Comparison of ENCODE assay signal across 1 cellular context in the genomic region with DNA sequence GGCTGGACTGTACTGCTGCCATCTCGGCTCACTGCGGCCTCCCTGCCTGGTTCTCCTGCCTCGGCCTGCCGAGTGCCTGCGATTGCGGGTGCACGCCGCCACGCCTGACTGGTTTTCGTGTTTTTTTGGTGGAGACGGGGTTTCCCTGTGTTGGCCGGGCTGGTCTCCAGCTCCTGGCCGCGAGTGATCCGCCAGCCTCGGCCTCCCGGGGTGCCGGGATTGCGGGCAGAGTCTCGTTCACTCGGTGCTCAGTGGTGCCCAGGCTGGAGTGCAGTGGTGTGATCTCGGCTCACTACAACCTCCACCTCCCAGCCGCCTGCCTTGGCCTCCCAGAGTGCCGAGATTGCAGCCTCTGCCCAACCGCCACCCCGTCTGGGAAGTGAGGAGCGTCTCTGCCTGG.
DNase-seq lines count a peak whose midpoint lies in the region; ATAC-seq lines count a peak whose summit lies in the region.
"Not testable (repeated sequence)": the region's sequence is repeated elsewhere in the genome, so short reads cannot be mapped to it uniquely, and the experiment has no call there.

No MANE protein-coding gene starts in this region.

- H3K36me3 Mint-ChIP-seq in stimulated activated naive B cell treated with anti-CD40 and anti-IgM and Interleukin-4, amounts not matched to agents 10 μg/mL and 1 μg/mL and 100 μg/mL, for 72 hours, result not testable (repeated sequence)

- H3K4me3 Mint-ChIP-seq in stimulated activated naive B cell treated with anti-CD40 and anti-IgM and Interleukin-4, amounts not matched to agents 10 μg/mL and 1 μg/mL and 100 μg/mL, for 72 hours, result not testable (repeated sequence)

- H3K27ac Mint-ChIP-seq in stimulated activated naive B cell treated with anti-CD40 and anti-IgM and Interleukin-4, amounts not matched to agents 10 μg/mL and 1 μg/mL and 100 μg/mL, for 72 hours, result peak overlapping the region; percentile 25

- not testable (repeated sequence) for H3K4me1 Mint-ChIP-seq in stimulated activated naive B cell treated with anti-CD40 and anti-IgM and Interleukin-4, amounts not matched to agents 10 μg/mL and 1 μg/mL and 100 μg/mL, for 72 hours

- H3K9me3 Mint-ChIP-seq in stimulated activated naive B cell treated with anti-CD40 and anti-IgM and Interleukin-4, amounts not matched to agents 10 μg/mL and 1 μg/mL and 100 μg/mL, for 72 hours, result not testable (repeated sequence)

- not testable (repeated sequence) for ATAC-seq in stimulated activated naive B cell treated with anti-CD40 and anti-IgM and Interleukin-4, amounts not matched to agents 10 μg/mL and 1 μg/mL and 100 μg/mL, for 72 hours (replicated peaks)

- H3K27me3 Mint-ChIP-seq in stimulated activated naive B cell treated with anti-CD40 and anti-IgM and Interleukin-4, amounts not matched to agents 10 μg/mL and 1 μg/mL and 100 μg/mL, for 72 hours, result not testable (repeated sequence)

- DNase-seq in stimulated activated naive B cell treated with anti-CD40 and anti-IgM and Interleukin-4, amounts not matched to agents 10 μg/mL and 1 μg/mL and 100 μg/mL, for 72 hours, result not testable (repeated sequence)
